In genomic region chr3:98681486-98681885, GRCh38 we compare ENCODE assay signal across 1 cellular context.
A peak's percentile ranks its signal among the peaks of the same experiment; 100 is the strongest.
TF ChIP-seq lines count a peak whose summit lies in the region.

No MANE protein-coding gene starts in this region.

TF ChIP-seq in K562, 482 proteins besides CTCF, POLR2A, EP300 and RAD21 (continued from another document):
- TF ChIP-seq, protein P1, sequence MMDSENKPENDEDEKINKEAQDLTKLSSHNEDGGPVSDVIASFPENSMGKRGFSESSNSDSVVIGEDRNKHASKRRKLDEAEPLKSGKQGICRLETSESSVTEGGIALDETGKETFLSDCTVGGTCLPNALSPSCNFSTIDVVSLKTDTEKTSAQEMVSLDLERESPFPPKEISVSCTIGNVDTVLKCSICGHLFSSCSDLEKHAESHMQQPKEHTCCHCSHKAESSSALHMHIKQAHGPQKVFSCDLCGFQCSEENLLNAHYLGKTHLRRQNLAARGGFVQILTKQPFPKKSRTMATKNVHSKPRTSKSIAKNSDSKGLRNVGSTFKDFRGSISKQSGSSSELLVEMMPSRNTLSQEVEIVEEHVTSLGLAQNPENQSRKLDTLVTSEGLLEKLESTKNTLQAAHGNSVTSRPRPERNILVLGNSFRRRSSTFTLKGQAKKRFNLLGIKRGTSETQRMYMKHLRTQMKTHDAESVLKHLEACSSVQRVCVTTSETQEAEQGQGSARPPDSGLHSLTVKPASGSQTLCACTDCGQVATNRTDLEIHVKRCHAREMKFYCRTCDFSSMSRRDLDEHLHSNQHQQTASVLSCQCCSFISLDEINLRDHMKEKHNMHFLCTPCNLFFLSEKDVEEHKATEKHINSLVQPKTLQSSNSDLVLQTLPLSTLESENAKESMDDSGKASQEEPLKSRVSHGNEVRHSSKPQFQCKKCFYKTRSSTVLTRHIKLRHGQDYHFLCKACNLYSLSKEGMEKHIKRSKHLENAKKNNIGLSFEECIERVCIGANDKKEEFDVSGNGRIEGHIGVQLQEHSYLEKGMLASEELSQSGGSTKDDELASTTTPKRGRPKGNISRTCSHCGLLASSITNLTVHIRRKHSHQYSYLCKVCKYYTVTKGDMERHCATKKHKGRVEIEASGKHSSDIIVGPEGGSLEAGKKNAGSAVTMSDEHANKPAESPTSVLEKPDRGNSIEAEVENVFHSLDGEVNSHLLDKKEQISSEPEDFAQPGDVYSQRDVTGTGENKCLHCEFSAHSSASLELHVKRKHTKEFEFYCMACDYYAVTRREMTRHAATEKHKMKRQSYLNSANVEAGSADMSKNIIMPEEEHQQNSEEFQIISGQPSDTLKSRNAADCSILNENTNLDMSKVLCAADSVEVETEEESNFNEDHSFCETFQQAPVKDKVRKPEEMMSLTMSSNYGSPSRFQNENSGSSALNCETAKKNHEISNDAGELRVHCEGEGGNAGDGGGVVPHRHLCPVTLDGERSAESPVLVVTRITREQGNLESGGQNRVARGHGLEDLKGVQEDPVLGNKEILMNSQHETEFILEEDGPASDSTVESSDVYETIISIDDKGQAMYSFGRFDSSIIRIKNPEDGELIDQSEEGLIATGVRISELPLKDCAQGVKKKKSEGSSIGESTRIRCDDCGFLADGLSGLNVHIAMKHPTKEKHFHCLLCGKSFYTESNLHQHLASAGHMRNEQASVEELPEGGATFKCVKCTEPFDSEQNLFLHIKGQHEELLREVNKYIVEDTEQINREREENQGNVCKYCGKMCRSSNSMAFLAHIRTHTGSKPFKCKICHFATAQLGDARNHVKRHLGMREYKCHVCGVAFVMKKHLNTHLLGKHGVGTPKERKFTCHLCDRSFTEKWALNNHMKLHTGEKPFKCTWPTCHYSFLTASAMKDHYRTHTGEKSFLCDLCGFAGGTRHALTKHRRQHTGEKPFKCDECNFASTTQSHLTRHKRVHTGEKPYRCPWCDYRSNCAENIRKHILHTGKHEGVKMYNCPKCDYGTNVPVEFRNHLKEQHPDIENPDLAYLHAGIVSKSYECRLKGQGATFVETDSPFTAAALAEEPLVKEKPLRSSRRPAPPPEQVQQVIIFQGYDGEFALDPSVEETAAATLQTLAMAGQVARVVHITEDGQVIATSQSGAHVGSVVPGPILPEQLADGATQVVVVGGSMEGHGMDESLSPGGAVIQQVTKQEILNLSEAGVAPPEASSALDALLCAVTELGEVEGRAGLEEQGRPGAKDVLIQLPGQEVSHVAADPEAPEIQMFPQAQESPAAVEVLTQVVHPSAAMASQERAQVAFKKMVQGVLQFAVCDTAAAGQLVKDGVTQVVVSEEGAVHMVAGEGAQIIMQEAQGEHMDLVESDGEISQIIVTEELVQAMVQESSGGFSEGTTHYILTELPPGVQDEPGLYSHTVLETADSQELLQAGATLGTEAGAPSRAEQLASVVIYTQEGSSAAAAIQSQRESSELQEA (IDR thresholded peaks at IDR 0.05; ENCODE audit: low read depth) = 0 out of 2 replicates have a peak, but pooled peaks have one; percentile 27
- no peak for TF ChIP-seq MIER1 (IDR thresholded peaks at IDR 0.05; ENCODE audit: low read depth)
- TF ChIP-seq ILK (tag; IDR thresholded peaks at IDR 0.05; ENCODE audit: borderline replicate concordance, low read depth) = no peak
- no peak for TF ChIP-seq ZBTB7A (IDR thresholded peaks at IDR 0.05; ENCODE audit: borderline replicate concordance, control insufficient read depth, low read depth, low read length)
- TF ChIP-seq HNRNPL (IDR thresholded peaks at IDR 0.05; ENCODE audit: low read depth, low read length) = no peak
- no peak for TF ChIP-seq CCAR2 (IDR thresholded peaks at IDR 0.05; ENCODE audit: low read depth, low read length)
- TF ChIP-seq ZZZ3 (IDR thresholded peaks at IDR 0.05) = no peak
- no peak for TF ChIP-seq TFAM (CRISPR knock-in tag; conservative IDR thresholded peaks at IDR 0.05)
TF ChIP-seq in K562: peak in this region for 1.
